ENCODE assay signal across 29 cellular contexts in the genomic region with DNA sequence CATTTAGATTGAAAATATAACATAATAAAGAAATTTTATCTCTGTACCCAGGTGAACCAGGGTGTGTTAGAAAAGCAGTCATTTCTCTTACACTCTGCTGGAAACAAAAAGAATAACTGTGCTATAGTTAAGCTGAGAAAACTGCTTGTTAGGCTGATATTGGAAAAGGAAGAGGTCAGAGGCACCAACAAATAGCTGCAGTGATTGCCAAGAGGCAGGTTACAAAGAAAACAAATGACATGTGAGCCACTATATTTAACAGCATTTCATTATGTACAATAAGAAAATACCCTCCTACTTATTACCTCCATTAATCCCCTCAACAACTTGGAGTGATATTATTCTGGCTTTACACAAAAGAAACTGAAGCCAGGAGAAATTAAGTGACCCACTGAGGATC.
"Had no signal": no experiment of that assay in that cellular context is flagged by ENCODE, and none has a peak within 500 bp of the region (broad histone marks: within the 10 kb centered on the region; RNA-seq: fewer than 3 reads in every experiment).

No MANE protein-coding gene starts in this region.

- H3K9me3 ChIP-seq: vagina had no signal

- H3K9ac ChIP-seq: neural progenitor cell had no signal

- H3K4me1 ChIP-seq: ascending aorta, neural progenitor cell, right atrium auricular region, upper lobe of left lung, vagina had no signal

- H3K27ac ChIP-seq: ascending aorta, cardiac muscle cell, coronary artery, neural progenitor cell, right atrium auricular region, upper lobe of left lung, vagina, VCaP had no signal

- H3K27me3 ChIP-seq: ascending aorta, cardiac muscle cell, neural progenitor cell, right atrium auricular region, upper lobe of left lung, vagina had no signal

- H3K4me3 ChIP-seq: ascending aorta, cardiac muscle cell, coronary artery, neural progenitor cell, right atrium auricular region, smooth muscle cell, upper lobe of left lung, vagina had no signal

- H2AFZ ChIP-seq: neural progenitor cell had no signal

- DNase-seq: activated CD4-positive, alpha-beta T cell treated with anti-CD3 and anti-CD28 coated beads for 4 hours; activated CD4-positive, alpha-beta T cell treated with anti-CD3 and anti-CD28 coated beads, Interleukin-2, amount 50 U/mL, for 48 hours; activated CD8-positive, alpha-beta memory T cell treated with anti-CD3 and anti-CD28 coated beads, Interleukin-2, amount 50 U/mL, for 48 hours; activated gamma-delta T cell; activated naive CD4-positive, alpha-beta T cell treated with anti-CD3 and anti-CD28 coated beads, Interleukin-2, amount 10 ng/mL, durations not matched to agents 7 days and 5 days; activated naive CD8-positive, alpha-beta T cell treated with anti-CD3 and anti-CD28 coated beads, Interleukin-2, amount 10 ng/mL, durations not matched to agents 7 days and 5 days; activated T-cell treated with anti-CD3 and anti-CD28 coated beads, Interleukin-2, amount 50 U/mL, for 24 hours; effector memory CD8-positive, alpha-beta T cell; head of caudate nucleus; hippocampal formation; kidney; left colon; naive thymus-derived CD8-positive, alpha-beta T cell; occipital lobe; stimulated activated CD4-positive, alpha-beta T cell treated with anti-CD3 and anti-CD28 coated beads, Interleukin-1b, Interleukin-23, amount 100 ng/mL, for 48 hours; stimulated activated CD4-positive, alpha-beta T cell treated with anti-CD3 and anti-CD28 coated beads, Interleukin-4, amount 100 ng/mL, for 4 hours; stimulated activated CD8-positive, alpha-beta memory T cell treated with anti-CD3 and anti-CD28 coated beads, Interleukin-4, amount 100 ng/mL, for 48 hours; stimulated activated naive CD8-positive, alpha-beta T cell treated with anti-CD3 and anti-CD28 coated beads, Interleukin-15, amount 100 ng/mL, for 72 hours; substantia nigra; T-helper 9 cell; upper lobe of left lung had no signal

- H3K36me3 ChIP-seq: ascending aorta, cardiac muscle cell, neural progenitor cell, right atrium auricular region, upper lobe of left lung, vagina had no signal

- H3K4me2 ChIP-seq: neural progenitor cell, smooth muscle cell had no signal
